15 cellular contexts compared by ENCODE assay signal in genomic region chr4:119372316-119372715, GRCh38. TPM values are rescaled to one million over a fixed set of nuclear protein-coding genes. Genes with fewer than 3 reads are reported as not detected.
DNase-seq lines count a peak whose midpoint lies in the region; ATAC-seq, FAIRE-seq and TF ChIP-seq lines count a peak whose summit lies in the region.
"Not testable (repeated sequence)": the region's sequence is repeated elsewhere in the genome, so short reads cannot be mapped to it uniquely, and the experiment has no call there.
"Had no signal": no experiment of that assay in that cellular context is flagged by ENCODE, and none has a peak within 500 bp of the region (broad histone marks: within the 10 kb centered on the region; RNA-seq: fewer than 3 reads in every experiment).

No MANE protein-coding gene starts in this region.

- peaks cover 12% of the 10 kb centered on the region for H3K79me2 ChIP-seq in HepG2 (ENCODE audit: insufficient read depth, low read length)

- not testable (repeated sequence) for H4K20me1 ChIP-seq in BLaER1 treated with 17β-estradiol and CSF1 and Interleukin-3, amounts not matched to agents 10 nM and 100 nM; HepG2 (ENCODE audit: insufficient read depth, low read length)

- not testable (repeated sequence) for H3K36me3 Mint-ChIP-seq in T-cell; activated naive CD4-positive, alpha-beta T cell treated with anti-CD3 and anti-CD28 coated beads, Interleukin-2, amount 10 ng/mL, durations not matched to agents 7 days and 5 days; activated naive CD8-positive, alpha-beta T cell treated with anti-CD3 and anti-CD28 coated beads, Interleukin-2, amount 10 ng/mL, durations not matched to agents 7 days and 5 days; nephron (ENCODE audit: low read depth)

- not testable (repeated sequence) for H3K4me3 ChIP-seq in BLaER1 treated with 17β-estradiol and CSF1 and Interleukin-3, amounts not matched to agents 10 nM and 100 nM; HepG2 (replicated peaks in 1 of 3; ENCODE audit: insufficient read depth in 1 of 3, low read depth in 2 of 3, low read length in 3 of 3)

- peak; percentile 33 for FAIRE-seq in GM12891 (lab: Jason Lieb, UNC)
- not testable (repeated sequence) for FAIRE-seq in HepG2 (lab: Jason Lieb, UNC)

- H3K4me1 ChIP-seq in BLaER1 treated with 17β-estradiol and CSF1 and Interleukin-3, amounts not matched to agents 10 nM and 100 nM, result peaks cover 23 to 77% (median 66%) of the 10 kb centered on the region in 10 experiments
- peaks cover 28% of the 10 kb centered on the region for H3K4me1 ChIP-seq in HepG2 (ENCODE audit: insufficient read depth, low read length)

- POLR2A ChIA-PET in T-cell (lab: Charles Lee); HepG2 (lab: Yijun Ruan, JAX): not testable (repeated sequence)
- POLR2A ChIA-PET in activated naive CD8-positive, alpha-beta T cell treated with anti-CD3 and anti-CD28 coated beads, Interleukin-2, amount 10 ng/mL, durations not matched to agents 7 days and 5 days (lab: Charles Lee), result interaction anchor here (2.7 kb wide), 1 partner anchor 82 kb away, joined by 10 read pairs; no protein-coding TSS in a partner anchor

- H3K27me3 Mint-ChIP-seq in T-cell; activated naive CD4-positive, alpha-beta T cell treated with anti-CD3 and anti-CD28 coated beads, Interleukin-2, amount 10 ng/mL, durations not matched to agents 7 days and 5 days; activated naive CD8-positive, alpha-beta T cell treated with anti-CD3 and anti-CD28 coated beads, Interleukin-2, amount 10 ng/mL, durations not matched to agents 7 days and 5 days; nephron (ENCODE audit: low read depth): not testable (repeated sequence)

- peak overlapping the region in 1 of 3 donors; percentile 40 for H3K4me3 Mint-ChIP-seq in T-cell
- H3K4me3 Mint-ChIP-seq in activated naive CD4-positive, alpha-beta T cell treated with anti-CD3 and anti-CD28 coated beads, Interleukin-2, amount 10 ng/mL, durations not matched to agents 7 days and 5 days; activated naive CD8-positive, alpha-beta T cell treated with anti-CD3 and anti-CD28 coated beads, Interleukin-2, amount 10 ng/mL, durations not matched to agents 7 days and 5 days; nephron: not testable (repeated sequence)

- H3K9me3 Mint-ChIP-seq in T-cell; activated naive CD4-positive, alpha-beta T cell treated with anti-CD3 and anti-CD28 coated beads, Interleukin-2, amount 10 ng/mL, durations not matched to agents 7 days and 5 days; activated naive CD8-positive, alpha-beta T cell treated with anti-CD3 and anti-CD28 coated beads, Interleukin-2, amount 10 ng/mL, durations not matched to agents 7 days and 5 days; nephron: not testable (repeated sequence)

- not testable (repeated sequence) for BruUV-seq in HepG2 (replicated peaks; lab: Mats Ljungman, UMichigan)

- peak overlapping the region in 10 of 11 experiments; percentile 42 to 94 (median 91); a peak in 19 of 22 replicates for H3K27ac ChIP-seq in BLaER1 treated with 17β-estradiol and CSF1 and Interleukin-3, amounts not matched to agents 10 nM and 100 nM
- H3K27ac ChIP-seq in HepG2 (ENCODE audit: extremely low read length, insufficient read depth, low read length), result peak overlapping the region; percentile 80

- 97% methylated on average over 4 of the region's 4 CpGs for WGBS in HepG2 (ENCODE audit: low lambda C conversion rate)

- H3K36me3 ChIP-seq in BLaER1 treated with 17β-estradiol and CSF1 and Interleukin-3, amounts not matched to agents 10 nM and 100 nM; HepG2 (replicated peaks in 1 of 2; ENCODE audit: control insufficient read depth in 1 of 2, insufficient read depth in 2 of 2, low read length in 2 of 2): not testable (repeated sequence)

- peak overlapping the region in 9 of 11 experiments; percentile 5 to 83 (median 53); a peak in 14 of 22 replicates for H3K9ac ChIP-seq in BLaER1 treated with 17β-estradiol and CSF1 and Interleukin-3, amounts not matched to agents 10 nM and 100 nM
- H3K9ac ChIP-seq in HepG2 (ENCODE audit: insufficient read depth, low read depth, low read length), result not testable (repeated sequence)

- TF ChIP-seq POLR2A in GM12891 (IDR thresholded peaks at IDR 0.05; ENCODE audit: low read depth, low read length); HepG2 (IDR thresholded peaks at IDR 0.05; ENCODE audit: insufficient read depth in 1 of 2, low read depth in 2 of 2, low read length in 2 of 2): not testable (repeated sequence)

- H3K4me2 ChIP-seq in BLaER1 treated with 17β-estradiol and CSF1 and Interleukin-3, amounts not matched to agents 10 nM and 100 nM, result peak overlapping the region in 10 of 11 experiments; percentile 24 to 94 (median 84); a peak in 19 of 22 replicates
- H3K4me2 ChIP-seq in HepG2 (ENCODE audit: low read depth, low read length), result peak overlapping the region; percentile 12; the same call in 1 of the 2 replicates

- not testable (repeated sequence) for H3K27me3 ChIP-seq in BLaER1 treated with 17β-estradiol and CSF1 and Interleukin-3, amounts not matched to agents 10 nM and 100 nM; HepG2 (ENCODE audit: control insufficient read depth in 1 of 2, insufficient read depth in 2 of 2, low read length in 2 of 2)

- H3K27ac Mint-ChIP-seq in T-cell (peak overlapping the region; percentile 27 to 52), nephron (peak overlapping the region in 2 of 3 experiments; percentile 51 to 62)
- H3K27ac Mint-ChIP-seq in activated naive CD4-positive, alpha-beta T cell treated with anti-CD3 and anti-CD28 coated beads, Interleukin-2, amount 10 ng/mL, durations not matched to agents 7 days and 5 days, result peak overlapping the region; percentile 9
- H3K27ac Mint-ChIP-seq in activated naive CD8-positive, alpha-beta T cell treated with anti-CD3 and anti-CD28 coated beads, Interleukin-2, amount 10 ng/mL, durations not matched to agents 7 days and 5 days, result peak overlapping the region; percentile 51

- not testable (repeated sequence) for TF ChIP-seq CTCF in HepG2 (CRISPR knock-in tag; IDR thresholded peaks at IDR 0.05); nephron (IDR thresholded peaks at IDR 0.05; ENCODE audit: unreplicated experiment in 3 of 3)

- not testable (repeated sequence) for TF ChIP-seq EP300 in HepG2 (IDR thresholded peaks at IDR 0.05; ENCODE audit: low read depth in 2 of 2, low read length in 2 of 2); HepG2 (CRISPR knock-in tag; IDR thresholded peaks at IDR 0.05; ENCODE audit: borderline replicate concordance)

- not testable (repeated sequence) for H3K9me3 ChIP-seq in BLaER1 treated with 17β-estradiol and CSF1 and Interleukin-3, amounts not matched to agents 10 nM and 100 nM (replicated peaks in 1 of 11); HepG2 (ENCODE audit: low read length)

- not testable (repeated sequence) for DNase-seq in GM12891 (ENCODE audit: insufficient read length, low spot score); T-cell; activated naive CD4-positive, alpha-beta T cell treated with anti-CD3 and anti-CD28 coated beads, Interleukin-2, amount 10 ng/mL, durations not matched to agents 7 days and 5 days; activated naive CD8-positive, alpha-beta T cell treated with anti-CD3 and anti-CD28 coated beads, Interleukin-2, amount 10 ng/mL, durations not matched to agents 7 days and 5 days; HepG2 (ENCODE audit: low spot score)

- not testable (repeated sequence) for TF ChIP-seq RAD21 in HepG2 (CRISPR knock-in tag; IDR thresholded peaks at IDR 0.05)

- H3K4me1 Mint-ChIP-seq in T-cell (peaks cover 43 to 59% (median 47%) of the 10 kb centered on the region in 3 donors), nephron (peaks cover 14% of the 10 kb centered on the region)
- peaks cover 58% of the 10 kb centered on the region for H3K4me1 Mint-ChIP-seq in activated naive CD4-positive, alpha-beta T cell treated with anti-CD3 and anti-CD28 coated beads, Interleukin-2, amount 10 ng/mL, durations not matched to agents 7 days and 5 days
- H3K4me1 Mint-ChIP-seq in activated naive CD8-positive, alpha-beta T cell treated with anti-CD3 and anti-CD28 coated beads, Interleukin-2, amount 10 ng/mL, durations not matched to agents 7 days and 5 days, result peaks cover 36% of the 10 kb centered on the region

- in situ Hi-C loops in HepG2 (cut with HindIII; ENCODE audit: extremely low pct_ligation_motif_present, low pct_unique_long_range_greater_than_20kb), result not testable (repeated sequence)

- CTCF ChIA-PET in T-cell (lab: Charles Lee); activated naive CD4-positive, alpha-beta T cell treated with anti-CD3 and anti-CD28 coated beads, Interleukin-2, amount 10 ng/mL, durations not matched to agents 7 days and 5 days (lab: Charles Lee); HepG2 (lab: Yijun Ruan, JAX; ENCODE audit: low intra/inter-chr PET ratio, low total read pairs): not testable (repeated sequence)

- H2AFZ ChIP-seq in HepG2 (ENCODE audit: low read length), result not testable (repeated sequence)

- intact Hi-C loops in HepG2 (cut with micrococcal nuclease; ENCODE audit: unreplicated experiment), result loop anchor here (5.0 kb wide), 1 partner anchor 160 kb away; the partner anchor contains the start of gene USP53

- ATAC-seq in T-cell (replicated peaks in 1 of 4); activated naive CD8-positive, alpha-beta T cell treated with anti-CD3 and anti-CD28 coated beads, Interleukin-2, amount 10 ng/mL, durations not matched to agents 7 days and 5 days (ENCODE audit: low read depth); HepG2: not testable (repeated sequence)

RNA-seq across cellular contexts. Expression of gene FABP2, which starts 50.4 kb away (rescaled TPM):
- polyA plus RNA-seq in GM12891 (2012; ENCODE audit: low read depth, missing spikeins), result not detected
- total RNA-seq in T-cell, result not detected
- under 1 TPM; 0.11 to 0.19 TPM for total RNA-seq in activated naive CD8-positive, alpha-beta T cell treated with anti-CD3 and anti-CD28 coated beads, Interleukin-2, amount 10 ng/mL, durations not matched to agents 7 days and 5 days
- 1.2 and 1.9 TPM in 2 replicates for total RNA-seq in HepG2 (2016; rRNA removed; fragmentation: Illumina TruSeq; extraction: Trizol)
- 0.30 and 0.71 TPM in 2 replicates for total RNA-seq in HepG2 (2016; cell fraction: cytosol; rRNA removed; fragmentation: Illumina TruSeq; extraction: Trizol; ENCODE audit: low read depth)
- total RNA-seq in HepG2 (2016; cell fraction: insoluble cytoplasmic fraction; rRNA removed; fragmentation: Illumina TruSeq; extraction: Trizol), result 1.1 and 2.0 TPM in 2 replicates
- 1.8 TPM in 2 replicates for total RNA-seq in HepG2 (2016; cell fraction: membrane; rRNA removed; fragmentation: Illumina TruSeq; extraction: Trizol)
- total RNA-seq in HepG2 (2016; cell fraction: nucleus; rRNA removed; fragmentation: Illumina TruSeq; extraction: Trizol), result 1.1 and 1.7 TPM in 2 replicates
- polyA plus RNA-seq in HepG2 (2011; rRNA removed), result 0.72 and 0.78 TPM in 2 replicates
- 0.23 and 0.33 TPM in 2 replicates for polyA plus RNA-seq in HepG2 (2011; cell fraction: cytosol; rRNA removed)
- polyA plus RNA-seq in HepG2 (2011; cell fraction: nucleus; rRNA removed), result 0.48 and 0.61 TPM in 2 replicates
- polyA plus RNA-seq in HepG2 (2012), result 1.1 and 1.7 TPM in 2 replicates
- polyA plus RNA-seq in HepG2 (2016; cell fraction: cytosol; fragmentation: Illumina TruSeq; extraction: Trizol; ENCODE audit: low read depth), result 0.83 and 1.1 TPM in 2 replicates
- 1.5 and 1.6 TPM in 2 replicates for polyA plus RNA-seq in HepG2 (2016; cell fraction: insoluble cytoplasmic fraction; fragmentation: Illumina TruSeq; extraction: Trizol; ENCODE audit: low read depth)
- polyA plus RNA-seq in HepG2 (2016; cell fraction: membrane; fragmentation: Illumina TruSeq; extraction: Trizol; ENCODE audit: low read depth), result 1.3 and 1.4 TPM in 2 replicates
- polyA plus RNA-seq in HepG2 (2016; cell fraction: nucleus; fragmentation: Illumina TruSeq; extraction: Trizol; ENCODE audit: insufficient read depth, low read depth), result 1.1 and 1.4 TPM in 2 replicates
- 0.58 TPM in 1 of 2 replicates, not detected in the other for polyA minus RNA-seq in HepG2 (2011; rRNA and poly(A)+ RNA removed; ENCODE audit: low replicate concordance)
- polyA minus RNA-seq in HepG2 (2011; cell fraction: cytosol; rRNA and poly(A)+ RNA removed), result 0.35 and 0.99 TPM in 2 replicates
- polyA minus RNA-seq in HepG2 (2011; cell fraction: nucleus; rRNA and poly(A)+ RNA removed), result 4.6 and 5.0 TPM in 2 replicates
- total RNA-seq: Calu3; CD4-positive, CD25-positive, alpha-beta regulatory T cell; Daoy; G401; GM23248; H1; H7 had no signal
- polyA plus RNA-seq: A549; CD4-positive, CD25-positive, alpha-beta regulatory T cell; GM23248; H1 had no signal
